Comparison of ENCODE assay signal across 35 cellular contexts in genomic region chr9:95689669-95690068, GRCh38.
"Had no signal": no experiment of that assay in that cellular context is flagged by ENCODE, and none has a peak within 500 bp of the region (broad histone marks: within the 10 kb centered on the region; RNA-seq: fewer than 3 reads in every experiment).

No MANE protein-coding gene starts in this region.

- DNase-seq: activated B cell treated with CpG ODN at 0.5 μM for 24 hours; activated CD4-positive, alpha-beta memory T cell treated with anti-CD3 and anti-CD28 coated beads for 36 hours; activated CD4-positive, alpha-beta T cell treated with anti-CD3 and anti-CD28 coated beads for 4 hours; activated CD4-positive, alpha-beta T cell treated with anti-CD3 and anti-CD28 coated beads, Interleukin-2, amount 50 U/mL, for 1 hour; activated CD4-positive, CD25-positive, alpha-beta regulatory T cell treated with anti-CD3 and anti-CD28 coated beads, Interleukin-2, amount 50 U/mL, for 72 hours; activated CD8-positive, alpha-beta memory T cell treated with anti-CD3 and anti-CD28 coated beads, Interleukin-2, amount 50 U/mL, for 4 hours; activated gamma-delta T cell treated with Interleukin-2 at 50 U/mL for 16 hours; activated naive CD4-positive, alpha-beta T cell treated with anti-CD3 and anti-CD28 coated beads for 36 hours; activated T-cell treated with anti-CD3 and anti-CD28 coated beads for 4 hours; activated T-cell treated with anti-CD3 and anti-CD28 coated beads, Interleukin-2, amount 50 U/mL, for 4 hours; adrenal gland; body of pancreas; cerebellar nuclear complex; Kasumi-1; MG63; NCI-H1048; NCI-H146; NCI-H187; NCI-H2029 treated with DMSO at 0.1 percent for 48 hours; NCI-H524 treated with DMSO at 0.1 percent for 48 hours; NCI-H748 treated with DMSO at 0.1 percent for 48 hours; NK-92 treated with Interleukin-12 subunit alpha and Interleukin-12 subunit beta, amount 100 ng/mL, for 24 hours; PC-3; Peyer's patch; RPMI8226; SHP77 treated with DMSO at 0.1 percent for 48 hours; T-cell; T-helper 2 cell; T-helper 9 cell had no signal

- H3K9me3 ChIP-seq: adrenal gland, body of pancreas, breast epithelium, MG63, Peyer's patch, SJSA1, SK-N-SH had no signal

- H3K27ac ChIP-seq: adrenal gland, body of pancreas, breast epithelium, Peyer's patch, SJSA1, VCaP had no signal

- H3K4me1 ChIP-seq: adrenal gland, body of pancreas, breast epithelium, Peyer's patch, SJSA1 had no signal

- H3K4me2 ChIP-seq: SK-N-SH had no signal

- H3K9me2 ChIP-seq: SK-N-SH had no signal

- ATAC-seq: activated naive CD4-positive, alpha-beta T cell treated with anti-CD3 and anti-CD28 coated beads, Interleukin-2, amount 50 U/mL, for 72 hours; activated T-cell treated with anti-CD3 and anti-CD28 coated beads, Interleukin-2, amount 50 U/mL, for 4 hours; body of pancreas; PC-3; T-cell had no signal

- H3K4me3 ChIP-seq: adrenal gland, body of pancreas, breast epithelium, MG63, Peyer's patch, SJSA1 had no signal

- H3K27me3 ChIP-seq: adrenal gland, body of pancreas, breast epithelium, MG63, Peyer's patch, SJSA1 had no signal

- H3K36me3 ChIP-seq: adrenal gland, breast epithelium, MG63, Peyer's patch, SJSA1 had no signal

- FAIRE-seq: astrocyte had no signal
